Comparison of ENCODE assay signal across 21 cellular contexts in genomic region chr17:61317779-61318178, GRCh38.
DNase-seq lines count a peak whose midpoint lies in the region; ATAC-seq, FAIRE-seq and TF ChIP-seq lines count a peak whose summit lies in the region.
"Had no signal": no experiment of that assay in that cellular context is flagged by ENCODE, and none has a peak within 500 bp of the region (broad histone marks: within the 10 kb centered on the region; RNA-seq: fewer than 3 reads in every experiment).

No MANE protein-coding gene starts in this region.

- H3K36me3 ChIP-seq in GM23338 (ENCODE audit: insufficient read depth) (no peaks in the 10 kb centered on the region), KMS-11 (ENCODE audit: insufficient read depth) (no peaks in the 10 kb centered on the region), HepG2 (replicated peaks in 1 of 2; ENCODE audit: control insufficient read depth in 1 of 2, insufficient read depth in 2 of 2, low read length in 2 of 2) (no peaks in the 10 kb centered on the region), Karpas-422 (ENCODE audit: insufficient read depth, low read length) (no peaks in the 10 kb centered on the region), tibial artery (no peaks in the 10 kb centered on the region)
- H3K36me3 ChIP-seq: MG63 had no signal

- H4K20me1 ChIP-seq in GM23338 (replicated peaks; ENCODE audit: insufficient read depth) (no peaks in the 10 kb centered on the region), KMS-11 (ENCODE audit: insufficient read depth) (no peaks in the 10 kb centered on the region), HepG2 (ENCODE audit: insufficient read depth, low read length) (no peaks in the 10 kb centered on the region), Karpas-422 (ENCODE audit: insufficient read depth, low read depth, low read length) (no peaks in the 10 kb centered on the region)

- H3F3A ChIP-seq in GM23338 (replicated peaks; ENCODE audit: low read depth): no peaks in the 10 kb centered on the region

- TF ChIP-seq CTCF in GM23338 (conservative IDR thresholded peaks at IDR 0.05; ENCODE audit: low read depth in 2 of 2): peak; percentile 8 to 63; a peak in 2 of 4 replicates
- no peak for TF ChIP-seq CTCF in KMS-11 (conservative IDR thresholded peaks at IDR 0.05; ENCODE audit: low read depth, low read length)
- no peak for TF ChIP-seq CTCF in WTC11 (IDR thresholded peaks at IDR 0.05)
- peak; percentile 69 for TF ChIP-seq CTCF in HepG2 (CRISPR knock-in tag; IDR thresholded peaks at IDR 0.05)
- no peak for TF ChIP-seq CTCF in tibial artery (IDR thresholded peaks at IDR 0.05)

- peak; percentile 54 for TF ChIP-seq RAD21 in HepG2 (CRISPR knock-in tag; IDR thresholded peaks at IDR 0.05)

- H3K9me2 ChIP-seq in GM23338 (ENCODE audit: insufficient read depth) (no peaks in the 10 kb centered on the region; the same call in 1 of the 2 replicates), Karpas-422 (replicated peaks; ENCODE audit: insufficient read depth, low read length) (no peaks in the 10 kb centered on the region)

- POLR2A ChIA-PET in WTC11 (lab: Charles Lee) (no interaction called here), HepG2 (lab: Yijun Ruan, JAX) (no interaction called here)

- ATAC-seq in GM23338: peak; percentile 84
- peak; percentile 82 for ATAC-seq in WTC11
- peak; percentile 46 for ATAC-seq in HepG2
- ATAC-seq in HG02571 (IDR thresholded peaks at IDR 0.05; ENCODE audit: unreplicated experiment): no peak
- no peak for ATAC-seq in GM19023 (IDR thresholded peaks at IDR 0.05; ENCODE audit: unreplicated experiment)
- ATAC-seq: HCT116 had no signal

- no peak overlapping the region for H3K4me3 ChIP-seq in GM23338
- H3K4me3 ChIP-seq in KMS-11 (IDR thresholded peaks at IDR 0.05; ENCODE audit: insufficient read depth, low read depth, low read length): no peak overlapping the region
- H3K4me3 ChIP-seq in HepG2 (replicated peaks in 1 of 3; ENCODE audit: insufficient read depth in 1 of 3, low read depth in 2 of 3, low read length in 3 of 3): no peak overlapping the region
- H3K4me3 ChIP-seq in Karpas-422 (ENCODE audit: low read length): no peak overlapping the region
- H3K4me3 ChIP-seq in tibial artery: no peak overlapping the region
- H3K4me3 ChIP-seq: MG63 had no signal

- H3K4me1 Mint-ChIP-seq in GM23338 (peaks cover 3% of the 10 kb centered on the region; the same call in 2 of the 3 replicates), WTC11 (peaks cover 18% of the 10 kb centered on the region)

- H3K9me3 Mint-ChIP-seq in GM23338 (no peaks in the 10 kb centered on the region), WTC11 (no peaks in the 10 kb centered on the region)
- H3K9me3 Mint-ChIP-seq: CD4-positive, alpha-beta T cell had no signal

- H3K27me3 Mint-ChIP-seq in GM23338 (ENCODE audit: insufficient read depth, low read depth, poor library complexity) (peaks cover 12% of the 10 kb centered on the region), WTC11 (ENCODE audit: low read depth) (no peaks in the 10 kb centered on the region; the same call in 1 of the 2 replicates)
- H3K27me3 Mint-ChIP-seq: CD4-positive, alpha-beta T cell had no signal

- H2AFZ ChIP-seq in GM23338 (no peak overlapping the region), KMS-11 (ENCODE audit: low read depth) (peak overlapping the region; percentile 40), HepG2 (ENCODE audit: low read length) (no peak overlapping the region), Karpas-422 (ENCODE audit: low read length) (no peak overlapping the region)

- 95% methylated on average over 6 of the region's 11 CpGs for WGBS in HepG2 (ENCODE audit: low lambda C conversion rate)

- H3K79me2 ChIP-seq in GM23338 (replicated peaks; ENCODE audit: insufficient read depth): no peaks in the 10 kb centered on the region
- no peaks in the 10 kb centered on the region for H3K79me2 ChIP-seq in KMS-11 (ENCODE audit: insufficient read depth, low read depth)
- no peaks in the 10 kb centered on the region for H3K79me2 ChIP-seq in HepG2 (ENCODE audit: insufficient read depth, low read length)
- H3K79me2 ChIP-seq in Karpas-422 (ENCODE audit: low read length): no peaks in the 10 kb centered on the region

- H3K27ac ChIP-seq in GM23338 (ENCODE audit: low read depth) (no peak overlapping the region), KMS-11 (peak overlapping the region; percentile 89), HepG2 (ENCODE audit: extremely low read length, insufficient read depth, low read length) (no peak overlapping the region), Karpas-422 (ENCODE audit: low read length) (no peak overlapping the region), tibial artery (no peak overlapping the region)

- intact Hi-C loops in HepG2 (cut with micrococcal nuclease; ENCODE audit: unreplicated experiment) (no loop called here), tibial artery (cut with DNase I; ENCODE audit: low total_unique reads) (no loop called here)

- no peaks in the 10 kb centered on the region for H3K36me3 Mint-ChIP-seq in GM23338 (ENCODE audit: low read depth)
- H3K36me3 Mint-ChIP-seq in WTC11: no peaks in the 10 kb centered on the region

- H3K4me3 Mint-ChIP-seq in GM23338 (no peak overlapping the region), WTC11 (no peak overlapping the region)
- H3K4me3 Mint-ChIP-seq: CD4-positive, alpha-beta T cell had no signal

- H3K4me1 ChIP-seq in GM23338 (ENCODE audit: insufficient read depth): no peaks in the 10 kb centered on the region; the same call in 1 of the 2 replicates
- H3K4me1 ChIP-seq in KMS-11 (ENCODE audit: low read depth, poor library complexity, severe bottlenecking): peaks cover 49% of the 10 kb centered on the region
- H3K4me1 ChIP-seq in HepG2 (ENCODE audit: insufficient read depth, low read length): peaks cover 52% of the 10 kb centered on the region
- no peaks in the 10 kb centered on the region for H3K4me1 ChIP-seq in Karpas-422 (ENCODE audit: low read length)
- peaks cover 3 to 42% (median 31%) of the 10 kb centered on the region in 4 donors for H3K4me1 ChIP-seq in tibial artery
- H3K4me1 ChIP-seq: Caco-2 had no signal

- TF ChIP-seq EP300 in HepG2 (IDR thresholded peaks at IDR 0.05; ENCODE audit: low read depth in 2 of 2, low read length in 2 of 2) (no peak), HepG2 (CRISPR knock-in tag; IDR thresholded peaks at IDR 0.05; ENCODE audit: borderline replicate concordance) (no peak)

- in situ Hi-C loops in HepG2 (cut with HindIII; ENCODE audit: extremely low pct_ligation_motif_present, low pct_unique_long_range_greater_than_20kb): no loop called here

- DNase-seq in GM23338 (ENCODE audit: low spot score) (no peak), WTC11 (ENCODE audit: low spot score) (peak; percentile 24), HepG2 (ENCODE audit: low spot score) (no peak), Karpas-422 (no peak), tibial artery (no peak)
- DNase-seq: Caco-2; CD4-positive, alpha-beta T cell; Kasumi-1; MG63; NCI-H1092; NCI-H2081; NCI-H2171 treated with DMSO at 0.1 percent for 48 hours; NCI-H446; OCI-M1; SHP77 treated with DMSO at 0.1 percent for 48 hours had no signal

- CTCF ChIA-PET in WTC11 (lab: Charles Lee): interaction anchor here (1.0 kb wide), 1 partner anchor 32 kb away, joined by 5 read pairs; no protein-coding TSS in a partner anchor
- CTCF ChIA-PET in HepG2 (lab: Yijun Ruan, JAX; ENCODE audit: low intra/inter-chr PET ratio, low total read pairs): no interaction called here

- H3K27ac Mint-ChIP-seq in GM23338 (no peak overlapping the region), WTC11 (no peak overlapping the region)
- H3K27ac Mint-ChIP-seq: CD4-positive, alpha-beta T cell had no signal

- TF ChIP-seq POLR2A in HepG2 (IDR thresholded peaks at IDR 0.05; ENCODE audit: insufficient read depth in 1 of 2, low read depth in 2 of 2, low read length in 2 of 2): no peak

- FAIRE-seq in HepG2 (lab: Jason Lieb, UNC): no peak
- FAIRE-seq: A204.1, G401.6 had no signal

- H3K9me3 ChIP-seq in HepG2 (ENCODE audit: low read length): no peaks in the 10 kb centered on the region
- H3K9me3 ChIP-seq in Karpas-422 (ENCODE audit: low read length): no peaks in the 10 kb centered on the region
- H3K9me3 ChIP-seq in tibial artery: no peaks in the 10 kb centered on the region
- H3K9me3 ChIP-seq: Caco-2, MG63 had no signal

- H3K4me2 ChIP-seq in GM23338: no peak overlapping the region
- H3K4me2 ChIP-seq in KMS-11: peak overlapping the region; percentile 76
- H3K4me2 ChIP-seq in HepG2 (ENCODE audit: low read depth, low read length): no peak overlapping the region
- H3K4me2 ChIP-seq in Karpas-422 (ENCODE audit: low read depth, low read length, poor library complexity, severe bottlenecking): no peak overlapping the region

- BruUV-seq in HepG2 (replicated peaks; lab: Mats Ljungman, UMichigan): no TSS peak

- H3K27me3 ChIP-seq in GM23338 (ENCODE audit: insufficient read depth): no peaks in the 10 kb centered on the region
- H3K27me3 ChIP-seq in KMS-11 (ENCODE audit: insufficient read depth, low read depth): no peaks in the 10 kb centered on the region
- H3K27me3 ChIP-seq in HepG2 (ENCODE audit: control insufficient read depth in 1 of 2, insufficient read depth in 2 of 2, low read length in 2 of 2): no peaks in the 10 kb centered on the region
- H3K27me3 ChIP-seq in Karpas-422 (ENCODE audit: low read length): no peaks in the 10 kb centered on the region
- H3K27me3 ChIP-seq in tibial artery: no peaks in the 10 kb centered on the region
- H3K27me3 ChIP-seq: MG63 had no signal

- H3K9ac ChIP-seq in KMS-11 (peak overlapping the region; percentile 64), HepG2 (ENCODE audit: insufficient read depth, low read depth, low read length) (no peak overlapping the region), Karpas-422 (ENCODE audit: low read length) (no peak overlapping the region)

TF ChIP-seq in GM23338, 12 proteins besides CTCF, POLR2A, EP300 and RAD21 (continues in another document):
- no peak for TF ChIP-seq POLR2AphosphoS5 (IDR thresholded peaks at IDR 0.05; ENCODE audit: low read depth)
- no peak for TF ChIP-seq ZNF114 (CRISPR knock-in tag; IDR thresholded peaks at IDR 0.05)
- no peak for TF ChIP-seq EZH2phosphoT487 (IDR thresholded peaks at IDR 0.05; ENCODE audit: unreplicated experiment)
- no peak for TF ChIP-seq ZNF331 (CRISPR knock-in tag; IDR thresholded peaks at IDR 0.05; ENCODE audit: low read depth)
- no peak for TF ChIP-seq NANOG (IDR thresholded peaks at IDR 0.05; ENCODE audit: borderline replicate concordance)

TF ChIP-seq in HepG2, 621 proteins besides CTCF, POLR2A, EP300 and RAD21 (continues in another document):
- TF ChIP-seq STAG1 (CRISPR knock-in tag; IDR thresholded peaks at IDR 0.05): peak; percentile 73
- no peak for TF ChIP-seq CBX5 (CRISPR knock-in tag; IDR thresholded peaks at IDR 0.05; ENCODE audit: borderline replicate concordance)
- no peak for TF ChIP-seq ZNF773 (CRISPR knock-in tag; IDR thresholded peaks at IDR 0.05; ENCODE audit: borderline replicate concordance)

Comparison
In these comparisons a context has a peak if more than half of its experiments do, and no peak if none do; other contexts are left out.
1. ATAC-seq: peak in GM23338 (single experiment), WTC11 (single experiment) and HepG2 (single experiment); none in HG02571 (single experiment) and GM19023 (single experiment).
2. CTCF ChIP-seq: peak in GM23338 (2 of 2) and HepG2 (single experiment); none in KMS-11 (single experiment), WTC11 (single experiment) and tibial artery (0 of 2).